In the genomic region with DNA sequence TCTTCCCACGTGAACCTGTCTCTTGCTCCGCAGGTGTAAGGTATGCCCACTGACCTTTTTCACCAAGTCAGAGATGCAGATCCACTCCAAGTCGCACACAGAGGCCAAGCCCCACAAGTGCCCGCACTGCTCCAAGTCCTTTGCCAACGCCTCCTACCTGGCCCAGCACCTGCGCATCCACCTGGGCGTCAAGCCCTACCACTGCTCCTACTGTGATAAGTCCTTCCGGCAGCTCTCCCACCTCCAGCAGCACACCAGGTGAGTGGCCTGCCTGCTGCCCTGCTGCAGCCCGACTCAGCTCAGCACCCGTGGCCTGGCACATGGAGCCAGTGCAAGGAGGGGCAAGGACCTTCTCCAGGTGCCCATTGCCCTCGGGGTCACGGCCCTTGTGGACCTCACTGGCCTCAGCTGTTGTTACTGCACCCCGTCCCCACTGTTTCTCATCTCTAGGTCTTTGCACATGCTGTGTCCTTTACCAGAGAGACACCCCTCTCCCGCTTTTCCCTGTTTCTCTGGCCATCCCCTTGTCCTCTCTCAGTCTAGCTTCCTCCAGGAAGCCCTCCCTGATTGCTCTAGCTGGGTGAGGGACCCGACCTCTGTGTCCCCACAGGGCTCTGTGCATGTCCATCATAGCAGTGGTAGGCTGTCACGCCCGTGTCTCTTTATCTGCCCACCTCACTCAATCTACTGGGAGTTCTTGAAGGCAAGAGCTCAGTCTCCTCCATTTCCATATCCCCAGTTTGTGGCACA, we compare ENCODE assay signal across 2 cellular contexts.
A peak's percentile ranks its signal among the peaks of the same experiment; 100 is the strongest.
TF ChIP-seq lines count a peak whose summit lies in the region.

No MANE protein-coding gene starts in this region.

TF ChIP-seq in A549, 52 proteins besides CTCF, POLR2A, EP300 and RAD21:
- TF ChIP-seq HEYL (CRISPR knock-in tag; IDR thresholded peaks at IDR 0.05) (no peak), ZFP36 (IDR thresholded peaks at IDR 0.05; ENCODE audit: borderline replicate concordance, partially characterized antibody) (peak; percentile 52)

TF ChIP-seq in HepG2, 621 proteins besides CTCF, POLR2A, EP300 and RAD21:
- TF ChIP-seq NR2C2 (CRISPR knock-in tag; IDR thresholded peaks at IDR 0.05; ENCODE audit: borderline replicate concordance), result no peak
- TF ChIP-seq ZNF589 (CRISPR knock-in tag; conservative IDR thresholded peaks at IDR 0.05), result no peak
- TF ChIP-seq, protein P1, sequence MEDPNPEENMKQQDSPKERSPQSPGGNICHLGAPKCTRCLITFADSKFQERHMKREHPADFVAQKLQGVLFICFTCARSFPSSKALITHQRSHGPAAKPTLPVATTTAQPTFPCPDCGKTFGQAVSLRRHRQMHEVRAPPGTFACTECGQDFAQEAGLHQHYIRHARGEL (CRISPR knock-in tag; IDR thresholded peaks at IDR 0.05), result no peak
- no peak for TF ChIP-seq ZNF251 (CRISPR knock-in tag; IDR thresholded peaks at IDR 0.05)
- TF ChIP-seq HOMEZ (CRISPR knock-in tag; IDR thresholded peaks at IDR 0.05; ENCODE audit: low read depth), result no peak
- TF ChIP-seq AGO2 (optimal IDR thresholded peaks at IDR 0.05; ENCODE audit: low read depth, low read length), result peak; percentile 47
- no peak for TF ChIP-seq SNAPC5 (CRISPR knock-in tag; IDR thresholded peaks at IDR 0.05; ENCODE audit: borderline replicate concordance)
- no peak for TF ChIP-seq HNF4G (IDR thresholded peaks at IDR 0.05; ENCODE audit: borderline replicate concordance, low read depth, low read length)
- no peak for TF ChIP-seq HNF4G (CRISPR knock-in tag; IDR thresholded peaks at IDR 0.05; ENCODE audit: borderline replicate concordance, low read depth)
- TF ChIP-seq ZFP36 (IDR thresholded peaks at IDR 0.05; ENCODE audit: borderline replicate concordance, low read depth, low read length, partially characterized antibody), result peak; percentile 36
